In the genomic region with DNA sequence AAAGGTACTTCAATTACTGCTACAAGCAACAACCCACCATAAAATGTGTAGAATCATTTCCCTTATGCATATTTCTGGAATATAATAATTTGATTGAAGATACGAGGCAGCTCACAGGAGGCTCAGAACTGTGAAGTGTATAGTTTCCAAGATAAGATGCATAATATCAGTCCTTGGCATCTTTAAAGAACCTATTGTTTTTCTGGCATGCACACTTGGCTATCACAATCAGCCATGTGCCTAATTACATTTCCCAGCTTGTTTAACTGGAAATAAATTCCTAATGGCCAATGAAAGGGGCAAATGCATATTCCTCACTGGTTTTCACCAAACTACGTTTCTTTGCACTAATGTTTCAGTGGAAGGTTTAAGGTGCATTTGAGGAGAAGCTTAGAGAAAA, we compare ENCODE assay signal across 25 cellular contexts.
"Had no signal": no experiment of that assay in that cellular context is flagged by ENCODE, and none has a peak within 500 bp of the region (broad histone marks: within the 10 kb centered on the region; RNA-seq: fewer than 3 reads in every experiment).

No MANE protein-coding gene starts in this region.

- H3K4me3 Mint-ChIP-seq: activated CD8-positive, alpha-beta T cell treated with anti-CD3 and anti-CD28 coated beads for 36 hours; activated naive CD8-positive, alpha-beta T cell treated with anti-CD3 and anti-CD28 coated beads, Interleukin-2, amount 10 ng/mL, durations not matched to agents 7 days and 5 days; activated T-cell treated with anti-CD3 and anti-CD28 coated beads, Interleukin-2, amount 50 U/mL, for 72 hours; T-cell had no signal

- H3K36me3 ChIP-seq: breast epithelium had no signal

- H3K27me3 ChIP-seq: breast epithelium had no signal

- H3K27ac Mint-ChIP-seq: activated CD8-positive, alpha-beta T cell treated with anti-CD3 and anti-CD28 coated beads for 36 hours; activated naive CD8-positive, alpha-beta T cell treated with anti-CD3 and anti-CD28 coated beads, Interleukin-2, amount 10 ng/mL, durations not matched to agents 7 days and 5 days; activated T-cell treated with anti-CD3 and anti-CD28 coated beads, Interleukin-2, amount 50 U/mL, for 72 hours; activated T-helper 2 cell treated with anti-CD3 and anti-CD28 coated beads, Interferon-gamma antibody, Interleukin-2, Interleukin-4, amounts not matched to agents 10 μg/mL and 5 μg/mL and 100 μg/mL, durations not matched to agents 14 hours and 24 hours and 36 hours; T-cell had no signal

- H3K27ac ChIP-seq: SK-N-MC had no signal

- H3K9me3 Mint-ChIP-seq: activated CD8-positive, alpha-beta T cell treated with anti-CD3 and anti-CD28 coated beads for 36 hours; activated naive CD8-positive, alpha-beta T cell treated with anti-CD3 and anti-CD28 coated beads, Interleukin-2, amount 10 ng/mL, durations not matched to agents 7 days and 5 days; activated T-cell treated with anti-CD3 and anti-CD28 coated beads, Interleukin-2, amount 50 U/mL, for 72 hours; activated T-helper 2 cell treated with anti-CD3 and anti-CD28 coated beads, Interferon-gamma antibody, Interleukin-2, Interleukin-4, amounts not matched to agents 10 μg/mL and 5 μg/mL and 100 μg/mL, durations not matched to agents 14 hours and 24 hours and 36 hours had no signal

- DNase-seq: activated CD4-positive, alpha-beta T cell treated with anti-CD3 and anti-CD28 coated beads for 4 hours; activated CD8-positive, alpha-beta memory T cell treated with anti-CD3 and anti-CD28 coated beads, Interleukin-2, amount 50 U/mL, for 4 hours; activated CD8-positive, alpha-beta T cell treated with anti-CD3 and anti-CD28 coated beads for 36 hours; activated naive CD4-positive, alpha-beta T cell treated with anti-CD3 and anti-CD28 coated beads, Interleukin-2, amount 50 U/mL, for 16 hours; activated naive CD8-positive, alpha-beta T cell treated with anti-CD3 and anti-CD28 coated beads, Interleukin-2, amount 10 ng/mL, durations not matched to agents 7 days and 5 days; activated T-cell treated with anti-CD3 and anti-CD28 coated beads, Interleukin-2, amount 50 U/mL, for 72 hours; aorta; caudate nucleus; Kasumi-1; KBM-7; NCI-H1092 treated with DMSO at 0.1 percent for 48 hours; NCI-H1417 treated with DMSO at 0.1 percent for 48 hours; NCI-H1694; NCI-H2029; NCI-H2107; NCI-H345; NCI-H510A; NCI-H526 treated with DMSO at 0.1 percent for 48 hours; T-cell; T-helper 2 cell; T1000 had no signal

- H3K4me3 ChIP-seq: breast epithelium, SK-N-MC had no signal

- ATAC-seq: activated CD4-positive, CD25-positive, alpha-beta regulatory T cell treated with anti-CD3 and anti-CD28 coated beads, Interleukin-2, amount 50 U/mL, for 24 hours; activated CD8-positive, alpha-beta T cell treated with anti-CD3 and anti-CD28 coated beads for 36 hours; activated T-cell treated with anti-CD3 and anti-CD28 coated beads, Interleukin-2, amount 50 U/mL, for 72 hours; T-cell had no signal

- H3K36me3 Mint-ChIP-seq: activated naive CD8-positive, alpha-beta T cell treated with anti-CD3 and anti-CD28 coated beads, Interleukin-2, amount 10 ng/mL, durations not matched to agents 7 days and 5 days; T-cell had no signal

- H3K4me1 Mint-ChIP-seq: activated naive CD8-positive, alpha-beta T cell treated with anti-CD3 and anti-CD28 coated beads, Interleukin-2, amount 10 ng/mL, durations not matched to agents 7 days and 5 days; T-cell had no signal

- H3K9me3 ChIP-seq: breast epithelium had no signal
